ENCODE assay signal across 24 cellular contexts in the genomic region with DNA sequence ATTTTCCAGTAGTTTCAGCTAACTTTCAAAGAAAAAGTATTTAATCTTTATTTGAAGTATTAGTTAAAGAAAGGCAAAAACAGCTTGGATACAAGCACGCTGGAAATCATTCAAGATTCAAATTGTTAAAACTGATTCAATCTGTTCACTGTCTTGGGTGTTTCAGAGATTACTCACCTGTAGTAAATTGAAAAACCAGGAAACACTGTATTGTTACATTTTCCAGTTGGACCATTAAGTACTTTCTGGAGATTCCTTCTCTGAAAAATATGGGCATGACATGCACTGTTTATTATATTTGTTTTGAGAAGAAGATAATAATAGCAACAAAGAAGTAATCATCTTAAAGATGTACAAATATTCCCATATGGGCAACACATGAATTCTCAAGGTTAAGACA.
"Had no signal": no experiment of that assay in that cellular context is flagged by ENCODE, and none has a peak within 500 bp of the region (broad histone marks: within the 10 kb centered on the region; RNA-seq: fewer than 3 reads in every experiment).

No MANE protein-coding gene starts in this region.

- H3K36me3 Mint-ChIP-seq: mesothelial cell of epicardium had no signal

- H3K27me3 ChIP-seq: adrenal gland, breast epithelium, spleen, upper lobe of right lung had no signal

- ATAC-seq: effector memory CD8-positive, alpha-beta T cell; left lobe of liver; upper lobe of right lung had no signal

- H3K4me1 Mint-ChIP-seq: nephron progenitor cell had no signal

- FAIRE-seq: astrocyte, keratinocyte had no signal

- H3K27me3 Mint-ChIP-seq: activated naive CD4-positive, alpha-beta T cell treated with anti-CD3 and anti-CD28 coated beads, Interleukin-2, amount 50 U/mL, for 24 hours; activated T-cell treated with anti-CD3 and anti-CD28 coated beads, Interleukin-2, amount 50 U/mL, for 24 hours; effector memory CD8-positive, alpha-beta T cell had no signal

- H3K9me3 Mint-ChIP-seq: activated naive CD4-positive, alpha-beta T cell treated with anti-CD3 and anti-CD28 coated beads, Interleukin-2, amount 50 U/mL, for 24 hours; nephron progenitor cell had no signal

- H3K27ac Mint-ChIP-seq: activated T-cell treated with anti-CD3 and anti-CD28 coated beads, Interleukin-2, amount 50 U/mL, for 24 hours; mesothelial cell of epicardium; nephron progenitor cell had no signal

- H3K27ac ChIP-seq: adrenal gland, breast epithelium, SK-N-MC, spleen, upper lobe of right lung, VCaP had no signal

- DNase-seq: activated CD4-positive, CD25-positive, alpha-beta regulatory T cell treated with anti-CD3 and anti-CD28 coated beads, Interleukin-2, amount 50 U/mL, for 72 hours; activated effector memory CD4-positive, alpha-beta T cell treated with Interleukin-2 at 50 U/mL for 16 hours; activated T-cell treated with anti-CD3 and anti-CD28 coated beads, Interleukin-2, amount 50 U/mL, for 24 hours; adrenal gland; dermis blood vessel endothelial cell; effector memory CD8-positive, alpha-beta T cell; foreskin melanocyte; nephron progenitor cell; nucleus accumbens; posterior cingulate gyrus; retina; spleen; stimulated activated naive CD4-positive, alpha-beta T cell; T-helper 1 cell; upper lobe of right lung had no signal

- H3K4me3 Mint-ChIP-seq: activated naive CD4-positive, alpha-beta T cell treated with anti-CD3 and anti-CD28 coated beads, Interleukin-2, amount 50 U/mL, for 24 hours; activated T-cell treated with anti-CD3 and anti-CD28 coated beads, Interleukin-2, amount 50 U/mL, for 24 hours; mesothelial cell of epicardium; nephron progenitor cell had no signal

- H3K9me3 ChIP-seq: adrenal gland, breast epithelium, spleen, upper lobe of right lung had no signal

- H3K36me3 ChIP-seq: adrenal gland, breast epithelium, spleen, upper lobe of right lung had no signal

- H3K4me3 ChIP-seq: adrenal gland, breast epithelium, lung, SK-N-MC, spleen, upper lobe of right lung had no signal

- H3K4me1 ChIP-seq: adrenal gland, breast epithelium, spleen, upper lobe of right lung had no signal
